Comparison of ENCODE assay signal across 30 cellular contexts in the genomic region with DNA sequence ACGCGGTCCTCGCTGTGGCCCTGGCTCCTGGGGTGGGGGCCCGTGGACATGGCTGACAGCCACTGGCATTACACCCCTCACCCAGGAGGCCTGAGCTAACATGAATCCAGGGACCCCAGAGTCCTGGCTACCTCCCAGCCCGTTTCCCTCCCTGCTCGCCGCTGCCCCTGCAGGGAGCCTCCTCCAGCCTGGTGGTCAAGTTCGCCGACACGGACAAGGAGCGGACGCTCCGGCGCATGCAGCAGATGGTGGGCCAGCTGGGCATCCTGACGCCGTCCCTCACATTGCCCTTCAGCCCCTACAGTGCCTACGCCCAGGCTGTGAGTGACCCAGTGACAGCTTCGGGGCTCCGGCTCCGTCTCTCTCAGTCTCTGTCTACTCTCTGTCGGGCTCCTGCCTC. TPM values are rescaled to one million over a fixed set of nuclear protein-coding genes. Genes with fewer than 3 reads are reported as not detected.
"Had no signal": no experiment of that assay in that cellular context is flagged by ENCODE, and none has a peak within 500 bp of the region (broad histone marks: within the 10 kb centered on the region; RNA-seq: fewer than 3 reads in every experiment).

No MANE protein-coding gene starts in this region.

- ATAC-seq: activated CD4-positive, alpha-beta T cell treated with anti-CD3 and anti-CD28 coated beads for 36 hours; activated CD8-positive, alpha-beta memory T cell treated with anti-CD3 and anti-CD28 coated beads, Interleukin-2, amount 10 ng/mL, durations not matched to agents 7 days and 5 days; activated CD8-positive, alpha-beta T cell treated with anti-CD3 and anti-CD28 coated beads, Interleukin-2, amount 10 ng/mL, durations not matched to agents 7 days and 5 days; activated naive CD4-positive, alpha-beta T cell treated with anti-CD3 and anti-CD28 coated beads, Interleukin-2, amount 50 U/mL, for 72 hours; activated T-cell treated with anti-CD3 and anti-CD28 coated beads, Interleukin-2, amount 50 U/mL, for 72 hours; gastroesophageal sphincter; T-helper 17 cell had no signal

- H3K4me3 Mint-ChIP-seq: activated CD4-positive, alpha-beta memory T cell treated with anti-CD3 and anti-CD28 coated beads for 36 hours; activated CD4-positive, alpha-beta T cell treated with anti-CD3 and anti-CD28 coated beads for 36 hours; activated CD4-positive, alpha-beta T cell treated with anti-CD3 and anti-CD28 coated beads, Interleukin-2, amount 10 ng/mL, durations not matched to agents 24 days and 14 days; activated CD8-positive, alpha-beta memory T cell treated with anti-CD3 and anti-CD28 coated beads, Interleukin-2, amount 10 ng/mL, durations not matched to agents 7 days and 5 days; activated CD8-positive, alpha-beta T cell treated with anti-CD3 and anti-CD28 coated beads, Interleukin-2, amount 10 ng/mL, durations not matched to agents 7 days and 5 days; activated naive CD4-positive, alpha-beta T cell treated with anti-CD3 and anti-CD28 coated beads, Interleukin-2, amount 10 ng/mL, durations not matched to agents 7 days and 5 days; activated naive CD8-positive, alpha-beta T cell treated with anti-CD3 and anti-CD28 coated beads, Interleukin-2, amount 10 ng/mL, durations not matched to agents 7 days and 5 days; activated T-cell treated with anti-CD3 and anti-CD28 coated beads, Interleukin-2, amount 50 U/mL, for 24 hours; activated T-cell treated with anti-CD3 and anti-CD28 coated beads, Interleukin-2, amount 50 U/mL, for 72 hours; T-helper 17 cell; T-helper 2 cell treated with Interferon-gamma antibody and Interleukin-4, amounts not matched to agents 5 μg/mL and 100 μg/mL, for 36 hours had no signal

- H3K27ac Mint-ChIP-seq: activated CD4-positive, alpha-beta memory T cell treated with anti-CD3 and anti-CD28 coated beads for 36 hours; activated CD4-positive, alpha-beta T cell treated with anti-CD3 and anti-CD28 coated beads for 36 hours; activated CD4-positive, alpha-beta T cell treated with anti-CD3 and anti-CD28 coated beads, Interleukin-2, amount 10 ng/mL, durations not matched to agents 24 days and 14 days; activated CD8-positive, alpha-beta memory T cell treated with anti-CD3 and anti-CD28 coated beads, Interleukin-2, amount 10 ng/mL, durations not matched to agents 7 days and 5 days; activated CD8-positive, alpha-beta T cell treated with anti-CD3 and anti-CD28 coated beads, Interleukin-2, amount 10 ng/mL, durations not matched to agents 7 days and 5 days; activated naive CD4-positive, alpha-beta T cell treated with anti-CD3 and anti-CD28 coated beads, Interleukin-2, amount 10 ng/mL, durations not matched to agents 7 days and 5 days; activated naive CD4-positive, alpha-beta T cell treated with anti-CD3 and anti-CD28 coated beads, Interleukin-2, amount 50 U/mL, for 72 hours; activated naive CD8-positive, alpha-beta T cell treated with anti-CD3 and anti-CD28 coated beads, Interleukin-2, amount 10 ng/mL, durations not matched to agents 7 days and 5 days; activated T-cell treated with anti-CD3 and anti-CD28 coated beads, Interleukin-2, amount 50 U/mL, for 24 hours; activated T-cell treated with anti-CD3 and anti-CD28 coated beads, Interleukin-2, amount 50 U/mL, for 72 hours; T-helper 17 cell; T-helper 2 cell treated with Interferon-gamma antibody and Interleukin-4, amounts not matched to agents 5 μg/mL and 100 μg/mL, for 36 hours had no signal

- H3K27me3 Mint-ChIP-seq: activated CD4-positive, alpha-beta memory T cell treated with anti-CD3 and anti-CD28 coated beads for 36 hours had no signal

- H3K36me3 Mint-ChIP-seq: activated CD4-positive, alpha-beta memory T cell treated with anti-CD3 and anti-CD28 coated beads for 36 hours; activated CD8-positive, alpha-beta memory T cell treated with anti-CD3 and anti-CD28 coated beads, Interleukin-2, amount 10 ng/mL, durations not matched to agents 7 days and 5 days; activated naive CD4-positive, alpha-beta T cell treated with anti-CD3 and anti-CD28 coated beads, Interleukin-2, amount 10 ng/mL, durations not matched to agents 7 days and 5 days; activated naive CD4-positive, alpha-beta T cell treated with anti-CD3 and anti-CD28 coated beads, Interleukin-2, amount 50 U/mL, for 72 hours; activated naive CD8-positive, alpha-beta T cell treated with anti-CD3 and anti-CD28 coated beads, Interleukin-2, amount 10 ng/mL, durations not matched to agents 7 days and 5 days had no signal

- DNase-seq: activated CD4-positive, alpha-beta memory T cell treated with anti-CD3 and anti-CD28 coated beads for 36 hours; activated CD4-positive, alpha-beta T cell treated with anti-CD3 and anti-CD28 coated beads for 36 hours; activated CD4-positive, alpha-beta T cell treated with anti-CD3 and anti-CD28 coated beads, Interleukin-2, amount 10 ng/mL, durations not matched to agents 24 days and 14 days; activated CD4-positive, CD25-positive, alpha-beta regulatory T cell; activated CD4-positive, CD25-positive, alpha-beta regulatory T cell treated with anti-CD3 and anti-CD28 coated beads, Interleukin-2, amount 50 U/mL, for 72 hours; activated CD8-positive, alpha-beta memory T cell treated with anti-CD3 and anti-CD28 coated beads, Interleukin-2, amount 10 ng/mL, durations not matched to agents 7 days and 5 days; activated CD8-positive, alpha-beta memory T cell treated with anti-CD3 and anti-CD28 coated beads, Interleukin-2, amount 50 U/mL, for 4 hours; activated CD8-positive, alpha-beta T cell treated with anti-CD3 and anti-CD28 coated beads, Interleukin-2, amount 10 ng/mL, durations not matched to agents 7 days and 5 days; activated gamma-delta T cell; activated naive CD4-positive, alpha-beta T cell; activated naive CD4-positive, alpha-beta T cell treated with anti-CD3 and anti-CD28 coated beads, Interleukin-2, amount 10 ng/mL, durations not matched to agents 7 days and 5 days; activated naive CD8-positive, alpha-beta T cell treated with anti-CD3 and anti-CD28 coated beads, Interleukin-2, amount 10 ng/mL, durations not matched to agents 7 days and 5 days; activated T-cell treated with anti-CD3 and anti-CD28 coated beads for 4 hours; activated T-cell treated with anti-CD3 and anti-CD28 coated beads, Interleukin-2, amount 50 U/mL, for 24 hours; activated T-cell treated with anti-CD3 and anti-CD28 coated beads, Interleukin-2, amount 50 U/mL, for 72 hours; brain microvascular endothelial cell; cortex of kidney; effector CD8-positive, alpha-beta T cell; esophagus squamous epithelium; foreskin melanocyte; head of caudate nucleus; T-helper 1 cell; T-helper 17 cell; T1000 had no signal

- H3K9me3 Mint-ChIP-seq: activated CD4-positive, alpha-beta memory T cell treated with anti-CD3 and anti-CD28 coated beads for 36 hours; activated naive CD4-positive, alpha-beta T cell treated with anti-CD3 and anti-CD28 coated beads, Interleukin-2, amount 50 U/mL, for 72 hours; activated naive CD8-positive, alpha-beta T cell treated with anti-CD3 and anti-CD28 coated beads, Interleukin-2, amount 10 ng/mL, durations not matched to agents 7 days and 5 days; activated T-cell treated with anti-CD3 and anti-CD28 coated beads, Interleukin-2, amount 50 U/mL, for 24 hours; activated T-cell treated with anti-CD3 and anti-CD28 coated beads, Interleukin-2, amount 50 U/mL, for 72 hours; T-helper 2 cell treated with Interferon-gamma antibody and Interleukin-4, amounts not matched to agents 5 μg/mL and 100 μg/mL, for 36 hours had no signal

RNA-seq across cellular contexts. Expression of a gene that starts 56.6 kb away (rescaled TPM):
- total RNA-seq: activated CD8-positive, alpha-beta memory T cell treated with anti-CD3 and anti-CD28 coated beads, Interleukin-2, amount 10 ng/mL, durations not matched to agents 7 days and 5 days; bronchial epithelial cell; dermis microvascular lymphatic vessel endothelial cell; endothelial cell of umbilical vein; esophagus squamous epithelium; gastroesophageal sphincter had no signal
